In genomic region chr6:53361549-53362031, GRCh38 we compare ENCODE assay signal across 7 cellular contexts. TPM values are rescaled to one million over a fixed set of nuclear protein-coding genes. Genes with fewer than 3 reads are reported as not detected.
A peak's percentile ranks its signal among the peaks of the same experiment; 100 is the strongest.
DNase-seq lines count a peak whose midpoint lies in the region; ATAC-seq, FAIRE-seq and TF ChIP-seq lines count a peak whose summit lies in the region.

No MANE protein-coding gene starts in this region.

- H4K20me1 ChIP-seq in K562 (replicated peaks; ENCODE audit: control insufficient read depth, insufficient read depth, low read length), result no peaks in the 10 kb centered on the region

- POLR2A ChIA-PET in HEK293 (lab: Yijun Ruan, JAX), result interaction anchor here (0.6 to 0.7 kb wide), 2 partner anchors 43 to 1031 kb away, joined by 3 read pairs; no protein-coding TSS in a partner anchor
- POLR2A ChIA-PET in K562 (lab: Yijun Ruan, JAX), result no interaction called here

- H3K79me2 ChIP-seq in K562 (ENCODE audit: control insufficient read depth, insufficient read depth, low read length), result peaks cover 8% of the 10 kb centered on the region; the same call in 2 of the 3 replicates

- intact Hi-C loops in K562 (cut with micrococcal nuclease) (no loop called here), spleen (cut with DNase I; ENCODE audit: low total_unique reads) (no loop called here)

- H3K4me1 ChIP-seq in HEK293 (ENCODE audit: control insufficient read depth, insufficient read depth, low read length), result peaks cover 23% of the 10 kb centered on the region
- H3K4me1 ChIP-seq in K562 (replicated peaks in 1 of 2; ENCODE audit: control insufficient read depth in 2 of 2, insufficient read depth in 2 of 2, low read length in 2 of 2), result peaks cover 20 to 32% of the 10 kb centered on the region in 2 experiments
- H3K4me1 ChIP-seq in spleen, result peaks cover 11 to 52% (median 41%) of the 10 kb centered on the region in 6 donors

- H3K9me1 ChIP-seq in K562 (ENCODE audit: control insufficient read depth, insufficient read depth, low read length), result peaks cover 7% of the 10 kb centered on the region

- in situ Hi-C loops in K562 (cut with MboI), result no loop called here

- no peaks in the 10 kb centered on the region for H3K27me3 ChIP-seq in K562 (ENCODE audit: control insufficient read depth in 2 of 2, insufficient read depth in 2 of 2, low read length in 2 of 2)
- H3K27me3 ChIP-seq in spleen (replicated peaks in 1 of 7), result no peaks in the 10 kb centered on the region

- TF ChIP-seq CTCF in HEK293 (tag by site-specific recombination; IDR thresholded peaks at IDR 0.05), result no peak
- TF ChIP-seq CTCF in K562 (IDR thresholded peaks at IDR 0.05 in 2 of 3, conservative IDR thresholded peaks at IDR 0.05 in 1 of 3; ENCODE audit: insufficient read depth in 2 of 3, low read depth in 1 of 3, low read length in 3 of 3), result no peak
- TF ChIP-seq CTCF in spleen (IDR thresholded peaks at IDR 0.05 in 8 of 11, conservative IDR thresholded peaks at IDR 0.05 in 3 of 11), result no peak

- 0 out of 2 replicates have a peak overlapping the region, but pooled peaks have one; percentile 12 for H2AFZ ChIP-seq in K562 (ENCODE audit: low read depth, low read length)

- no peak; the same call in 1 of the 2 replicates for TF ChIP-seq EP300 in K562 (IDR thresholded peaks at IDR 0.05; ENCODE audit: low read length)

- no TSS peak for BruUV-seq in K562 (replicated peaks; lab: Mats Ljungman, UMichigan)

- CTCF ChIA-PET in HEK293 (lab: Yijun Ruan, JAX) (interaction anchor here (1.5 kb wide), 1 partner anchor 22 kb away, joined by 3 read pairs; no protein-coding TSS in a partner anchor), K562 (lab: Yijun Ruan, JAX; ENCODE audit: low intra/inter-chr PET ratio) (no interaction called here)

- no peak overlapping the region for H3K4me2 ChIP-seq in K562 (ENCODE audit: insufficient read depth, low read length)

- ATAC-seq in K562, result no peak
- ATAC-seq in GM18867 (IDR thresholded peaks at IDR 0.05; ENCODE audit: unreplicated experiment), result no peak

- 42% methylated on average over 4 of the region's 4 CpGs for WGBS in K562 (ENCODE audit: insufficient coverage, low coverage, missing lambda C conversion rate)
- WGBS in spleen, 5 donors, result 41 to 65% (median 44%) methylated on average over 4 of the region's 4 CpGs

- peak; percentile 62 for FAIRE-seq in K562 (lab: Jason Lieb, UNC)

- DNase-seq in T-helper 1 cell (peak; percentile 25 to 77 (median 62)), K562 (ENCODE audit: extremely low read depth in 1 of 4, low spot score in 3 of 4) (peak in 1 of 4 experiments; percentile 42), spleen (no peak), NCI-H748 treated with DMSO at 0.1 percent for 48 hours (lab: John Stamatoyannopoulos, UW) (no peak), NCI-H2227 treated with DMSO at 0.1 percent for 48 hours (lab: John Stamatoyannopoulos, UW) (no peak)

- no peaks in the 10 kb centered on the region for H3K9me3 ChIP-seq in HEK293 (ENCODE audit: control insufficient read depth, insufficient read depth, low read depth, low read length)
- H3K9me3 ChIP-seq in K562 (replicated peaks; ENCODE audit: control insufficient read depth, insufficient read depth, low read depth, low read length), result no peaks in the 10 kb centered on the region
- H3K9me3 ChIP-seq in spleen, result peaks cover 0 to 5% (median 2%) of the 10 kb centered on the region in 8 donors

- H3K4me3 ChIP-seq in HEK293 (ENCODE audit: low read depth, low read length), result no peak overlapping the region
- H3K4me3 ChIP-seq in K562, result no peak overlapping the region
- no peak overlapping the region for H3K4me3 ChIP-seq in spleen

- TF ChIP-seq POLR2A in K562 (conservative IDR thresholded peaks at IDR 0.05) (no peak), spleen (IDR thresholded peaks at IDR 0.05) (no peak)

- TF ChIP-seq RAD21 in K562 (CRISPR knock-in tag; conservative IDR thresholded peaks at IDR 0.05 in 1 of 2, IDR thresholded peaks at IDR 0.05 in 1 of 2), result no peak

- no peak overlapping the region for H3K27ac ChIP-seq in HEK293 (ENCODE audit: extremely low read depth, low read depth, low read length)
- no peak overlapping the region for H3K27ac ChIP-seq in K562 (ENCODE audit: extremely low read depth, low read depth, low read length)
- H3K27ac ChIP-seq in spleen, result peak overlapping the region in 5 of 8 donors; percentile 43 to 96 (median 94)

- no peaks in the 10 kb centered on the region for H3K36me3 ChIP-seq in HEK293 (ENCODE audit: control insufficient read depth in 2 of 2, insufficient read depth in 1 of 2, low read length in 2 of 2)
- H3K36me3 ChIP-seq in K562 (ENCODE audit: control insufficient read depth, insufficient read depth, low read length), result no peaks in the 10 kb centered on the region
- H3K36me3 ChIP-seq in spleen, result no peaks in the 10 kb centered on the region

- H3K9ac ChIP-seq in K562 (ENCODE audit: insufficient read depth in 1 of 2, low read depth in 2 of 2, low read length in 2 of 2), result no peak overlapping the region

TF ChIP-seq in HEK293, 187 proteins besides CTCF, POLR2A, EP300 and RAD21:
- TF ChIP-seq GLIS2 (tag by site-specific recombination; IDR thresholded peaks at IDR 0.05) (no peak), ZBTB17 (tag by site-specific recombination; IDR thresholded peaks at IDR 0.05) (peak; percentile 25; the same call in 1 of the 2 replicates)

TF ChIP-seq in K562, 482 proteins besides CTCF, POLR2A, EP300 and RAD21 (continues in another document):
- TF ChIP-seq ZHX1 (conservative IDR thresholded peaks at IDR 0.05; ENCODE audit: low read length), result no peak
- TF ChIP-seq ATF2 (CRISPR knock-in tag; IDR thresholded peaks at IDR 0.05), result no peak
- peak; percentile 53; the same call in 1 of the 2 replicates for TF ChIP-seq TAL1 (IDR thresholded peaks at IDR 0.05)

RNA-seq across cellular contexts. Expression of gene ELOVL5, which starts 12.8 kb away (rescaled TPM):
- 254 and 349 TPM in 2 replicates for total RNA-seq in K562 (2011; cell fraction: chromatin; rRNA removed; ENCODE audit: low replicate concordance)
- 242 and 277 TPM in 2 replicates for total RNA-seq in K562 (2011; cell fraction: nucleolus; rRNA removed)
- total RNA-seq in K562 (2011; cell fraction: nucleoplasm; rRNA removed), result 310 and 344 TPM in 2 replicates
- 70.6 and 80.6 TPM in 2 replicates for total RNA-seq in K562 (2014; rRNA removed)
- total RNA-seq in K562 (2014; rRNA removed; fragmentation: Illumina TruSeq; extraction: Trizol), result 131 and 151 TPM in 2 replicates
- 122 and 132 TPM in 2 replicates for total RNA-seq in K562 (2015; rRNA removed; fragmentation: Illumina TruSeq; extraction: Trizol)
- 134 and 151 TPM in 2 replicates for total RNA-seq in K562 (2021)
- 245 TPM in 2 replicates for polyA plus RNA-seq in K562 (2011; rRNA removed)
- 106 and 186 TPM in 2 replicates for polyA plus RNA-seq in K562 (2011; cell fraction: cytosol; rRNA removed)
- 434 and 508 TPM in 2 replicates for polyA plus RNA-seq in K562 (2011; cell fraction: nucleus; rRNA removed)
- polyA plus RNA-seq in K562 (2012), result 143 and 177 TPM in 2 replicates
- 150 and 172 TPM in 2 replicates for polyA plus RNA-seq in K562 (2014; fragmentation: Illumina TruSeq; extraction: Trizol)
- 100 to 1,000 TPM; 124 to 148 TPM for polyA plus RNA-seq in K562 (2014; fragmentation: Nextera tagmentation; extraction: Ambion mirVana)
- 107 and 109 TPM in 2 replicates for polyA plus RNA-seq in K562 (2014; rRNA removed)
- 294 and 362 TPM in 2 replicates for polyA minus RNA-seq in K562 (2011; rRNA and poly(A)+ RNA removed)
- polyA minus RNA-seq in K562 (2011; cell fraction: cytosol; rRNA and poly(A)+ RNA removed), result 132 and 149 TPM in 2 replicates
- 163 and 262 TPM in 2 replicates for polyA minus RNA-seq in K562 (2011; cell fraction: nucleus; rRNA and poly(A)+ RNA removed)
- total RNA-seq in spleen, result 100 to 1,000 TPM in 2 of 7 donors, 10 to 100 TPM in 5; 89.3 to 113 (median 93.9) TPM
- 10 to 100 TPM; 48.8 to 65.8 (median 56.6) TPM for polyA plus RNA-seq in spleen

Comparison
In these comparisons a context has a peak if more than half of its experiments do, and no peak if none do; other contexts are left out.
1. H3K27ac ChIP-seq: peak in spleen (5 of 8); none in HEK293 (single experiment) and K562 (single experiment).
2. DNase-seq: peak in T-helper 1 cell (5 of 5); none in spleen (single experiment), NCI-H748 treated with DMSO at 0.1 percent for 48 hours (single experiment) and NCI-H2227 treated with DMSO at 0.1 percent for 48 hours (single experiment).
3. Of the 44 proteins assayed by ChIP-seq in both K562 and HEK293: peak only in K562: none; only in HEK293: ZBTB17; in both: none; in neither: 43.